1 cellular context compared by ENCODE assay signal in the genomic region with DNA sequence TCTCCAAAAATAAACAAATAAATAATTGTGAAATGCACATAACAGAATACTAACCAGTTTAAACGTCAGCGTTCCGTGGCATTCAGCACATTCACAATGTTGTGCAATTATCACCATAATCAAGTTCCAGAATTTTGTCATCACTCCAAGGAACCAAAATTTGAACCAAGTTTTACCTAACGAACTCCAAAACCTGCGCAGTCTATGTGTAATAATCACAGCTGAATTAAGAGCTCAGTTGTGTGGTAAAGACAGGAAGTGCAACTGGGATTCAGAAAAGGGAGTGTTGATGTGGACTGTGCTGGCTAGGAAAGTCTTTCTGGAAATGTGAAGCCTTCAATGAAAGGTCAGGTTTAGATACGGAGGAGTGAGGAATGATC.
TF ChIP-seq lines count a peak whose summit lies in the region.

No MANE protein-coding gene starts in this region.

TF ChIP-seq in HepG2, 621 proteins besides CTCF, POLR2A, EP300 and RAD21:
- TF ChIP-seq GLI4 (CRISPR knock-in tag; IDR thresholded peaks at IDR 0.05; ENCODE audit: borderline replicate concordance): no peak
